ENCODE assay signal across 20 cellular contexts in genomic region chr6:39281312-39281980, GRCh38. TPM values are rescaled to one million over a fixed set of nuclear protein-coding genes. Genes with fewer than 3 reads are reported as not detected.
"Had no signal": no experiment of that assay in that cellular context is flagged by ENCODE, and none has a peak within 500 bp of the region (broad histone marks: within the 10 kb centered on the region; RNA-seq: fewer than 3 reads in every experiment).

No MANE protein-coding gene starts in this region.

- DNase-seq: activated naive CD4-positive, alpha-beta T cell treated with Interleukin-2 at 50 U/mL for 16 hours; anterior cingulate cortex; dorsolateral prefrontal cortex; esophagus squamous epithelium; islet precursor cell; naive thymus-derived CD8-positive, alpha-beta T cell; occipital lobe; right cardiac atrium had no signal

- H3K27ac ChIP-seq: dorsolateral prefrontal cortex, hepatocyte, SK-N-MC had no signal

- H3K36me3 Mint-ChIP-seq: naive thymus-derived CD8-positive, alpha-beta T cell had no signal

- H3K9me3 Mint-ChIP-seq: activated T-helper 17 cell treated with anti-CD3 and anti-CD28 coated beads, Interleukin-2, amount 50 U/mL, for 72 hours; naive thymus-derived CD8-positive, alpha-beta T cell; stimulated activated naive CD8-positive, alpha-beta T cell treated with anti-CD3 and anti-CD28 coated beads, Interleukin-15, Interleukin-2, amounts not matched to agents 100 ng/mL and 50 ng/mL, for 24 hours had no signal

- H3K36me3 ChIP-seq: breast epithelium, esophagus squamous epithelium had no signal

- H2AFZ ChIP-seq: hepatocyte had no signal

- H3K27me3 Mint-ChIP-seq: stimulated activated naive CD8-positive, alpha-beta T cell treated with anti-CD3 and anti-CD28 coated beads, Interleukin-15, Interleukin-2, amounts not matched to agents 100 ng/mL and 50 ng/mL, for 24 hours had no signal

- H3K27me3 ChIP-seq: breast epithelium had no signal

- ATAC-seq: activated T-helper 17 cell treated with anti-CD3 and anti-CD28 coated beads, Interleukin-2, amount 50 U/mL, for 72 hours; naive thymus-derived CD8-positive, alpha-beta T cell had no signal

- H3K4me1 ChIP-seq: breast epithelium had no signal

- H3K4me2 ChIP-seq: hepatocyte, smooth muscle cell had no signal

- H3K79me2 ChIP-seq: hepatocyte had no signal

- H3K4me1 Mint-ChIP-seq: activated T-helper 17 cell treated with anti-CD3 and anti-CD28 coated beads, Interleukin-2, amount 50 U/mL, for 72 hours had no signal

- H3K4me3 Mint-ChIP-seq: activated T-helper 17 cell treated with anti-CD3 and anti-CD28 coated beads, Interleukin-2, amount 50 U/mL, for 72 hours; naive thymus-derived CD8-positive, alpha-beta T cell; stimulated activated naive CD8-positive, alpha-beta T cell treated with anti-CD3 and anti-CD28 coated beads, Interleukin-15, Interleukin-2, amounts not matched to agents 100 ng/mL and 50 ng/mL, for 24 hours had no signal

- H3K4me3 ChIP-seq: breast epithelium, dorsolateral prefrontal cortex, esophagus squamous epithelium, hepatocyte, SK-N-MC, smooth muscle cell had no signal

- H3K27ac Mint-ChIP-seq: activated T-helper 17 cell treated with anti-CD3 and anti-CD28 coated beads, Interleukin-2, amount 50 U/mL, for 72 hours; naive thymus-derived CD8-positive, alpha-beta T cell; progenitor cell of endocrine pancreas; stimulated activated naive CD8-positive, alpha-beta T cell treated with anti-CD3 and anti-CD28 coated beads, Interleukin-15, Interleukin-2, amounts not matched to agents 100 ng/mL and 50 ng/mL, for 24 hours had no signal

- H3K9me3 ChIP-seq: breast epithelium, esophagus squamous epithelium had no signal

RNA-seq across cellular contexts. Expression of gene KCNK17, which starts 32.8 kb away (rescaled TPM):
- total RNA-seq: activated T-helper 17 cell treated with anti-CD3 and anti-CD28 coated beads, Interleukin-2, amount 50 U/mL, for 72 hours; fibroblast of villous mesenchyme; glomerular endothelial cell; hepatocyte; naive thymus-derived CD8-positive, alpha-beta T cell; occipital lobe; smooth muscle cell; temporal lobe had no signal
- polyA plus RNA-seq: hepatocyte; naive thymus-derived CD8-positive, alpha-beta T cell; smooth muscle cell had no signal

RNA-seq across cellular contexts. Expression of gene KCNK16, which starts 41.1 kb away (rescaled TPM):
- total RNA-seq: activated T-helper 17 cell treated with anti-CD3 and anti-CD28 coated beads, Interleukin-2, amount 50 U/mL, for 72 hours; breast epithelium; esophagus squamous epithelium; fibroblast of villous mesenchyme; glomerular endothelial cell; hepatocyte; lower leg skin; naive thymus-derived CD8-positive, alpha-beta T cell; occipital lobe; right cardiac atrium; smooth muscle cell; temporal lobe; urinary bladder had no signal
- polyA plus RNA-seq: hepatocyte; naive thymus-derived CD8-positive, alpha-beta T cell; right cardiac atrium; smooth muscle cell; urinary bladder had no signal

RNA-seq across cellular contexts. Expression of gene KCNK5, which starts 52.2 kb away (rescaled TPM):
- total RNA-seq: fibroblast of villous mesenchyme, glomerular endothelial cell, smooth muscle cell had no signal
- polyA plus RNA-seq: naive thymus-derived CD8-positive, alpha-beta T cell; smooth muscle cell had no signal
